In the genomic region with DNA sequence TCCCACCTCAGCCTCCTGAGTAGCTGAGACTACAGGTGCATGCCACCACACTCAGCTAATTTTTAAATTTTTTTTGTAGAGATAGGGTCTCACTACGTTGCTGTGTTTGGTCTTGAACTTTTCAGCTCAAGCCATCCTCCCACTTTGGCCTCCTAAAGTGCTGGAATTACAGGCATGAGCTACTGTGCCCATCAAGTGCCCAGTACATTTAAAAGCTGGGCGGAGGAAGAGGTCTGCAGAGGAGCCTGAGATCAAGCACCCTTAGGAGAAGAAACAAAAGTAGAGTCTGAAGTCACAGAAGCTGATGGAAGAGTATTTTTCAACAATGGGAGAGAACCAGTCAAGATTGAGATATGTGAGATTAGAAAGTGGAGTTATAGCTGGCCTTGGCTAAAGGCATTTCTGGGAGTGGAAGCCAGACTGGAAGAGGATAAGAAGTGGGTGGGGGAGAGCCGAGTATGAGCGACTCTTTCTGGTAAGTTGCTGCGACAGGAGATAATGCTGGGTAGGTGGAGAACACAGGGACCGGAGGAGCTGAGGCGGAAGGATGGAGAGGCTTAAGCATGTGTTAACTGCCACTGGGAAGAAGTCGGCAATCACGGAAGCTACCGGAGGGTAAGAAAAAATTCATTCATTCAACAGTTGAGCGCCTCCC, we compare ENCODE assay signal across 8 cellular contexts. TPM values are rescaled to one million over a fixed set of nuclear protein-coding genes. Genes with fewer than 3 reads are reported as not detected.
DNase-seq lines count a peak whose midpoint lies in the region; ATAC-seq, FAIRE-seq and TF ChIP-seq lines count a peak whose summit lies in the region.

No MANE protein-coding gene starts in this region.

- DNase-seq in AG08396 (ENCODE audit: low spot score) (peak; percentile 30), GM19239 (ENCODE audit: insufficient read length, low spot score) (peak; percentile 17), SJCRH30 (peak in 1 of 2 experiments; percentile 33), epithelial cell of proximal tubule (ENCODE audit: low read depth) (no peak), ovary (no peak), NCI-H1417 treated with DMSO at 0.1 percent for 48 hours (lab: John Stamatoyannopoulos, UW) (no peak), SKM-1 treated with dmso at 0.1 percent for 144 hours (lab: John Stamatoyannopoulos, UW; ENCODE audit: unreplicated experiment) (no peak)

- intact Hi-C loops in ovary (cut with DNase I) = no loop called here

- H3K36me3 ChIP-seq in SJCRH30 (peaks cover 22% of the 10 kb centered on the region), ovary (no peaks in the 10 kb centered on the region)

- H3K4me3 ChIP-seq in SJCRH30 (peak overlapping the region; percentile 95), epithelial cell of proximal tubule (ENCODE audit: low read depth, low read length) (peak overlapping the region; percentile 85), ovary (peak overlapping the region; percentile 97)

- no peaks in the 10 kb centered on the region for H3K27me3 ChIP-seq in SJCRH30
- no peaks in the 10 kb centered on the region for H3K27me3 ChIP-seq in ovary

- no peaks in the 10 kb centered on the region for H3K9me3 ChIP-seq in SJCRH30 (replicated peaks)
- no peaks in the 10 kb centered on the region for H3K9me3 ChIP-seq in ovary

- no peak for TF ChIP-seq EP300 in ovary (IDR thresholded peaks at IDR 0.05)

- no peak for FAIRE-seq in GM19239 (lab: Jason Lieb, UNC)

- 9 to 11% (median 10%) methylated on average over 11 of the region's 11 CpGs for WGBS in ovary, 3 donors

- no peak for TF ChIP-seq POLR2A in ovary (IDR thresholded peaks at IDR 0.05)

- no peak for TF ChIP-seq CTCF in epithelial cell of proximal tubule (conservative IDR thresholded peaks at IDR 0.05; ENCODE audit: low read depth, low read length)
- TF ChIP-seq CTCF in ovary (IDR thresholded peaks at IDR 0.05) = no peak

- H3K27ac ChIP-seq in SJCRH30 (peak overlapping the region; percentile 95), ovary (peak overlapping the region; percentile 36 to 71)

- no peak for ATAC-seq in HG03280 (IDR thresholded peaks at IDR 0.05; ENCODE audit: unreplicated experiment)

- peaks cover 11% of the 10 kb centered on the region for H3K4me1 ChIP-seq in SJCRH30
- H3K4me1 ChIP-seq in ovary (ENCODE audit: insufficient read depth) = peaks cover 4% of the 10 kb centered on the region

RNA-seq across cellular contexts. Expression of a gene that starts 0.8 kb away (rescaled TPM):
- 37.7 and 44.8 TPM in 2 replicates for total RNA-seq in SJCRH30 (2014; rRNA removed; shearing (Covaris generic))
- total RNA-seq in epithelial cell of proximal tubule (13.0 and 25.0 TPM in 2 replicates), ovary (10 to 100 TPM; 29.3 to 54.5 (median 51.7) TPM)
- polyA plus RNA-seq in ovary = 10 to 100 TPM; 15.2 to 20.4 TPM

Comparison
In these comparisons a context has a peak if more than half of its experiments do, and no peak if none do; other contexts are left out.
1. DNase-seq: peak in AG08396 (single experiment) and GM19239 (single experiment); none in epithelial cell of proximal tubule (single experiment), ovary (0 of 5), NCI-H1417 treated with DMSO at 0.1 percent for 48 hours (single experiment) and SKM-1 treated with dmso at 0.1 percent for 144 hours (single experiment).
2. Peak in every context shown above with its lines, with median percentiles within 50 percentile points of each other: H3K4me3 ChIP-seq.